Comparison of ENCODE assay signal across 26 cellular contexts in genomic region chr4:145885666-145886065, GRCh38. TPM values are rescaled to one million over a fixed set of nuclear protein-coding genes. Genes with fewer than 3 reads are reported as not detected.
DNase-seq lines count a peak whose midpoint lies in the region; ATAC-seq and TF ChIP-seq lines count a peak whose summit lies in the region.
"Had no signal": no experiment of that assay in that cellular context is flagged by ENCODE, and none has a peak within 500 bp of the region (broad histone marks: within the 10 kb centered on the region; RNA-seq: fewer than 3 reads in every experiment).

No MANE protein-coding gene starts in this region.

- no TSS peak for BruUV-seq in IMR-90 (replicated peaks; lab: Mats Ljungman, UMichigan)

- H3K27me3 Mint-ChIP-seq in nephron (ENCODE audit: low read depth) (no peaks in the 10 kb centered on the region), natural killer cell (ENCODE audit: low read depth in 2 of 2) (no peaks in the 10 kb centered on the region)
- H3K27me3 Mint-ChIP-seq: CD8-positive, alpha-beta memory T cell had no signal

- H3K36me3 ChIP-seq in IMR-90 (ENCODE audit: control insufficient read depth, insufficient read depth, low read length) (peaks cover 11% of the 10 kb centered on the region), tibial artery (peaks cover 0 to 13% (median 0%) of the 10 kb centered on the region in 3 donors)

- no peak for TF ChIP-seq CTCF in IMR-90 (conservative IDR thresholded peaks at IDR 0.05; ENCODE audit: low read depth, low read length)
- TF ChIP-seq CTCF in dorsolateral prefrontal cortex (IDR thresholded peaks at IDR 0.05 in 54 of 56, conservative IDR thresholded peaks at IDR 0.05 in 2 of 56; ENCODE audit: low read depth in 1 of 56, partially characterized antibody in 56 of 56): no peak
- TF ChIP-seq CTCF in nephron (IDR thresholded peaks at IDR 0.05; ENCODE audit: unreplicated experiment in 3 of 3): no peak
- no peak for TF ChIP-seq CTCF in tibial artery (IDR thresholded peaks at IDR 0.05)
- no peak for TF ChIP-seq CTCF in GM13977 (IDR thresholded peaks at IDR 0.05; ENCODE audit: extremely low read depth, insufficient read depth, missing control alignments)
- TF ChIP-seq CTCF in natural killer cell (IDR thresholded peaks at IDR 0.05): no peak
- TF ChIP-seq CTCF in GM13976 (IDR thresholded peaks at IDR 0.05; ENCODE audit: borderline replicate concordance, control extremely low read depth, extremely low read depth, insufficient read depth, missing control alignments): no peak

- TF ChIP-seq POLR2A in IMR-90 (IDR thresholded peaks at IDR 0.05; ENCODE audit: low read depth, low read length): no peak

- 100% methylated on average over 4 of the region's 9 CpGs; no CpG with 5 or more reads in 1 of the 2 experiments for WGBS in IMR-90 (ENCODE audit: extremely low coverage in 2 of 2, insufficient read length in 1 of 2), 2 experiments

- intact Hi-C loops in IMR-90 (cut with micrococcal nuclease): loop anchor here (2.0 to 10.0 kb wide), 4 partner anchors 169 to 668 kb away; partner anchors contain the start of gene MMAA
- intact Hi-C loops in dorsolateral prefrontal cortex (cut with DNase I): loop anchor here in 1 of 2 donors (10.0 kb wide), 1 partner anchor 271 kb away; the partner anchor contains the start of gene MMAA
- intact Hi-C loops in tibial artery (cut with DNase I; ENCODE audit: low total_unique reads): loop anchor here (10.0 kb wide), 1 partner anchor 49 kb away; the partner anchor contains the start of gene ZNF827
- intact Hi-C loops in natural killer cell (cut with micrococcal nuclease): no loop called here

- no peak overlapping the region for H2AFZ ChIP-seq in IMR-90 (replicated peaks; ENCODE audit: low read length, poor library complexity)

- H3K27me3 ChIP-seq in IMR-90 (ENCODE audit: control insufficient read depth, insufficient read depth, low read length) (no peaks in the 10 kb centered on the region), dorsolateral prefrontal cortex (no peaks in the 10 kb centered on the region), tibial artery (no peaks in the 10 kb centered on the region)
- H3K27me3 ChIP-seq: SJSA1 had no signal

- H3K56ac ChIP-seq in IMR-90 (ENCODE audit: extremely low read depth, insufficient read depth, low read length): no peak overlapping the region

- H2BK120ac ChIP-seq in IMR-90 (ENCODE audit: low read depth, low read length): no peak overlapping the region

- H3K27ac ChIP-seq in IMR-90 (ENCODE audit: insufficient read depth, low read length) (no peak overlapping the region), dorsolateral prefrontal cortex (peak overlapping the region in 46 of 59 donors; percentile 1 to 97 (median 57)), tibial artery (peak overlapping the region; percentile 58 to 68)
- H3K27ac ChIP-seq: A549, C4-2B, KMS-11, SJSA1 had no signal

- CTCF ChIA-PET in IMR-90 (lab: Yijun Ruan, JAX): no interaction called here

- H3K36me3 Mint-ChIP-seq in nephron (ENCODE audit: low read depth): peaks cover 68% of the 10 kb centered on the region
- H3K36me3 Mint-ChIP-seq in natural killer cell: peaks cover 6% of the 10 kb centered on the region

- H3K9me3 ChIP-seq in IMR-90 (ENCODE audit: control insufficient read depth, insufficient read depth, low read length) (no peaks in the 10 kb centered on the region), tibial artery (no peaks in the 10 kb centered on the region)
- H3K9me3 ChIP-seq: A549, SJSA1 had no signal

- no peak for TF ChIP-seq RAD21 in IMR-90 (IDR thresholded peaks at IDR 0.05; ENCODE audit: low read length)

- H4K5ac ChIP-seq in IMR-90 (ENCODE audit: low read depth, low read length): no peak overlapping the region

- no peak overlapping the region for H2BK15ac ChIP-seq in IMR-90 (ENCODE audit: low read depth, low read length)

- no peak for ATAC-seq in IMR-90 (ENCODE audit: low read depth)
- ATAC-seq in natural killer cell: no peak
- ATAC-seq: A549, HCT116 had no signal

- H3K23ac ChIP-seq in IMR-90 (ENCODE audit: low read depth, low read length): no peak overlapping the region

- no peak overlapping the region for H3K14ac ChIP-seq in IMR-90 (replicated peaks; ENCODE audit: low read depth, low read length)

- H2BK20ac ChIP-seq in IMR-90 (ENCODE audit: low read depth, low read length): no peak overlapping the region

- no peak overlapping the region for H3K4me2 ChIP-seq in IMR-90 (ENCODE audit: low read depth, low read length)
- H3K4me2 ChIP-seq: A549, KMS-11 had no signal

- no peaks in the 10 kb centered on the region; the same call in 1 of the 2 replicates for H3K9me1 ChIP-seq in IMR-90 (ENCODE audit: insufficient read depth, low read length)

- POLR2A ChIA-PET in IMR-90 (lab: Charles Lee; ENCODE audit: unreplicated experiment): no interaction called here

- H2AK9ac ChIP-seq in IMR-90 (replicated peaks; ENCODE audit: low read depth, low read length, poor library complexity): no peak overlapping the region

- no peak overlapping the region for H3K18ac ChIP-seq in IMR-90 (ENCODE audit: low read depth, low read length)

- H3K27ac Mint-ChIP-seq in nephron (peak overlapping the region in 2 of 3 experiments; percentile 46 to 69), natural killer cell (no peak overlapping the region)
- H3K27ac Mint-ChIP-seq: IgD-negative memory B cell had no signal

- H3K9me3 Mint-ChIP-seq in nephron (no peaks in the 10 kb centered on the region), natural killer cell (no peaks in the 10 kb centered on the region)
- H3K9me3 Mint-ChIP-seq: CD8-positive, alpha-beta memory T cell; IgD-negative memory B cell had no signal

- H3K9ac ChIP-seq in IMR-90 (ENCODE audit: low read depth, low read length): no peak overlapping the region
- H3K9ac ChIP-seq: KMS-11 had no signal

- in situ Hi-C loops in IMR-90 (cut with MboI; ENCODE audit: low sequenced_read_pairs): no loop called here
- in situ Hi-C loops in GM13977 (cut with MboI; ENCODE audit: low pct_unique_long_range_greater_than_20kb, low sequenced_read_pairs, unreplicated experiment): no loop called here
- in situ Hi-C loops in GM13976 (cut with MboI; ENCODE audit: low sequenced_read_pairs, unreplicated experiment): no loop called here

- H3K4me3 ChIP-seq in IMR-90 (ENCODE audit: insufficient read depth, low read depth, low read length) (no peak overlapping the region), dorsolateral prefrontal cortex (no peak overlapping the region), tibial artery (no peak overlapping the region)
- H3K4me3 ChIP-seq: A549, SJSA1 had no signal

- dilution Hi-C loops in IMR-90 (cut with HindIII; ENCODE audit: low sequenced_read_pairs, unreplicated experiment): no loop called here

- H3K4ac ChIP-seq in IMR-90 (ENCODE audit: low read depth, low read length): no peak overlapping the region

- DNase-seq in IMR-90: no peak
- DNase-seq in dorsolateral prefrontal cortex: no peak
- DNase-seq in tibial artery: no peak
- no peak for DNase-seq in GM13977 (ENCODE audit: low spot score)
- DNase-seq in natural killer cell: no peak
- no peak for DNase-seq in GM13976 (ENCODE audit: low spot score)
- DNase-seq: AML-193; CD8-positive, alpha-beta memory T cell; DMS 273 treated with DMSO at 0.1 percent for 48 hours; DMS79; EL; GDM1; GOT3; MM.1S; NCI-H2029 treated with DMSO at 0.1 percent for 48 hours; NCI-H446 treated with DMSO at 0.1 percent for 48 hours; NCI-H526; Right ventricle myocardium superior; RPMI8226 had no signal

- peaks cover 7% of the 10 kb centered on the region; the same call in 1 of the 2 replicates for H4K20me1 ChIP-seq in IMR-90 (ENCODE audit: insufficient read depth, low read length)

- H4K8ac ChIP-seq in IMR-90 (ENCODE audit: low read depth in 2 of 2, low read length in 2 of 2): no peak overlapping the region

- H4K91ac ChIP-seq in IMR-90 (ENCODE audit: insufficient read depth, low read depth, low read length): no peak overlapping the region

- peaks cover 18 to 34% of the 10 kb centered on the region in 2 experiments for H3K79me1 ChIP-seq in IMR-90 (ENCODE audit: low read depth in 1 of 2, low read length in 2 of 2)

- H2AK5ac ChIP-seq in IMR-90 (ENCODE audit: low read depth, low read length): peak overlapping the region; percentile 48; the same call in 1 of the 2 replicates

- H3K4me1 ChIP-seq in IMR-90 (ENCODE audit: control insufficient read depth, insufficient read depth, low read length) (peaks cover 6% of the 10 kb centered on the region), tibial artery (peaks cover 0 to 40% (median 33%) of the 10 kb centered on the region in 4 donors)
- H3K4me1 ChIP-seq: A549 had no signal

- no peak overlapping the region for H3K4me3 Mint-ChIP-seq in nephron
- no peak overlapping the region for H3K4me3 Mint-ChIP-seq in natural killer cell
- H3K4me3 Mint-ChIP-seq: CD8-positive, alpha-beta memory T cell; IgD-negative memory B cell had no signal

- no peak overlapping the region for H2BK5ac ChIP-seq in IMR-90 (ENCODE audit: low read depth, low read length, poor library complexity, severe bottlenecking)

- H3K4me1 Mint-ChIP-seq in nephron (peaks cover 84% of the 10 kb centered on the region), natural killer cell (peaks cover 10 to 21% of the 10 kb centered on the region in 2 donors)

TF ChIP-seq in IMR-90, 13 proteins besides CTCF, POLR2A, EP300 and RAD21:
- TF ChIP-seq FOS (IDR thresholded peaks at IDR 0.05; ENCODE audit: low read depth, low read length) (no peak), MAZ (IDR thresholded peaks at IDR 0.05; ENCODE audit: borderline replicate concordance, low read depth, low read length) (no peak), CEBPB (IDR thresholded peaks at IDR 0.05; ENCODE audit: low read depth, low read length) (no peak), RFX5 (IDR thresholded peaks at IDR 0.05; ENCODE audit: low read depth, low read length) (no peak), USF2 (IDR thresholded peaks at IDR 0.05; ENCODE audit: low read depth, low read length) (no peak)

RNA-seq across cellular contexts. Expression of gene ZNF827, which starts 53.0 kb away (rescaled TPM):
- total RNA-seq in IMR-90 (2012; rRNA removed) (6.6 and 6.7 TPM in 2 replicates), dorsolateral prefrontal cortex (10 to 100 TPM; 29.6 to 73.7 (median 49.4) TPM), natural killer cell (10 to 100 TPM; 25.8 to 35.5 (median 32.9) TPM)
- polyA plus RNA-seq in IMR-90 (2012; rRNA removed): 31.7 and 37.5 TPM in 2 replicates
- polyA plus RNA-seq in IMR-90 (2012; cell fraction: cytosol; rRNA removed): 13.3 and 21.6 TPM in 2 replicates
- polyA plus RNA-seq in IMR-90 (2012; cell fraction: nucleus; rRNA removed; ENCODE audit: low replicate concordance): 73.5 and 158 TPM in 2 replicates

Comparison
In these comparisons a context has a peak if more than half of its experiments do, and no peak if none do; other contexts are left out.
1. H3K27ac Mint-ChIP-seq: peak in nephron (2 of 3); none in natural killer cell (0 of 2).